ENCODE assay signal across 21 cellular contexts in genomic region chr12:112539221-112539620, GRCh38.
DNase-seq lines count a peak whose midpoint lies in the region; ATAC-seq, FAIRE-seq and TF ChIP-seq lines count a peak whose summit lies in the region.
"Had no signal": no experiment of that assay in that cellular context is flagged by ENCODE, and none has a peak within 500 bp of the region (broad histone marks: within the 10 kb centered on the region; RNA-seq: fewer than 3 reads in every experiment).

No MANE protein-coding gene starts in this region.

- H4K20me1 ChIP-seq in neural cell (ENCODE audit: insufficient read depth), result no peaks in the 10 kb centered on the region

- H3K4me3 ChIP-seq in AG04450 (ENCODE audit: low read depth, low read length), result no peak overlapping the region
- no peak overlapping the region for H3K4me3 ChIP-seq in RWPE2 (ENCODE audit: severe bottlenecking)
- H3K4me3 ChIP-seq in neural cell (ENCODE audit: low read length), result no peak overlapping the region
- no peak overlapping the region for H3K4me3 ChIP-seq in small intestine (ENCODE audit: low read depth in 1 of 2, low read length in 2 of 2)
- H3K4me3 ChIP-seq: sigmoid colon had no signal

- H3K9me2 ChIP-seq in neural cell (ENCODE audit: insufficient read depth, low read length), result no peaks in the 10 kb centered on the region

- no peaks in the 10 kb centered on the region for H3K4me1 Mint-ChIP-seq in activated T-helper 1 cell treated with anti-CD3 and anti-CD28 coated beads, Interleukin-12 subunit alpha, Interleukin-12 subunit beta, Interleukin-2, Interleukin-4 antibody, amounts not matched to agents 30 ng/mL and 10 ng/mL and 1 ng/mL, durations not matched to agents 14 hours and 24 hours and 36 hours (ENCODE audit: low read depth)

- CTCF ChIA-PET in AG04450 (lab: Charles Lee), result interaction anchor here (0.6 kb wide), 1 partner anchor 40 kb away, joined by 3 read pairs; no protein-coding TSS in a partner anchor

- no peak overlapping the region for H3K9ac ChIP-seq in neural cell (ENCODE audit: low read length)

- H3K27ac Mint-ChIP-seq in activated T-helper 1 cell treated with anti-CD3 and anti-CD28 coated beads, Interleukin-12 subunit alpha, Interleukin-12 subunit beta, Interleukin-2, Interleukin-4 antibody, amounts not matched to agents 30 ng/mL and 10 ng/mL and 1 ng/mL, durations not matched to agents 14 hours and 24 hours and 36 hours, result no peak overlapping the region
- H3K27ac Mint-ChIP-seq: activated CD4-positive, alpha-beta T cell treated with anti-CD3 and anti-CD28 coated beads for 36 hours; activated naive CD4-positive, alpha-beta T cell treated with anti-CD3 and anti-CD28 coated beads, Interleukin-2, amount 50 U/mL, for 24 hours; CD8-positive, alpha-beta T cell; natural killer cell treated with Interleukin-12 subunit alpha and Interleukin-12 subunit beta and Interleukin-15 and Interleukin-18, amount 100 ng/mL, for 72 hours had no signal

- no peak for TF ChIP-seq EP300 in neural cell (conservative IDR thresholded peaks at IDR 0.05; ENCODE audit: poor library complexity, severe bottlenecking)

- WGBS in small intestine, 3 donors, result 38 to 66% (median 50%) methylated on average over 3 of the region's 3 CpGs

- POLR2A ChIA-PET in AG04450 (lab: Yijun Ruan, JAX), result interaction anchor here (0.7 kb wide), 1 partner anchor 116 kb away, joined by 3 read pairs; no protein-coding TSS in a partner anchor

- H3K27me3 Mint-ChIP-seq in activated T-helper 1 cell treated with anti-CD3 and anti-CD28 coated beads, Interleukin-12 subunit alpha, Interleukin-12 subunit beta, Interleukin-2, Interleukin-4 antibody, amounts not matched to agents 30 ng/mL and 10 ng/mL and 1 ng/mL, durations not matched to agents 14 hours and 24 hours and 36 hours (ENCODE audit: insufficient read depth), result peaks cover 5% of the 10 kb centered on the region

- TF ChIP-seq CTCF in AG04450 (IDR thresholded peaks at IDR 0.05; ENCODE audit: low read depth, low read length), result 0 out of 2 replicates have a peak, but pooled peaks have one; percentile 8
- peak; percentile 23 for TF ChIP-seq CTCF in RWPE2 (IDR thresholded peaks at IDR 0.05; ENCODE audit: poor library complexity, severe bottlenecking)
- peak; percentile 29 for TF ChIP-seq CTCF in neural cell (IDR thresholded peaks at IDR 0.05; ENCODE audit: poor library complexity, severe bottlenecking)

- no peak for TF ChIP-seq RAD21 in neural cell (conservative IDR thresholded peaks at IDR 0.05)

- H3K4me1 ChIP-seq in RWPE2 (ENCODE audit: insufficient read depth, poor library complexity, severe bottlenecking) (no peaks in the 10 kb centered on the region), small intestine (ENCODE audit: control insufficient read depth in 2 of 2, insufficient read depth in 1 of 2, low read depth in 1 of 2, low read length in 1 of 2) (no peaks in the 10 kb centered on the region)
- H3K4me1 ChIP-seq: sigmoid colon had no signal

- H3K4me3 Mint-ChIP-seq in activated T-helper 1 cell treated with anti-CD3 and anti-CD28 coated beads, Interleukin-12 subunit alpha, Interleukin-12 subunit beta, Interleukin-2, Interleukin-4 antibody, amounts not matched to agents 30 ng/mL and 10 ng/mL and 1 ng/mL, durations not matched to agents 14 hours and 24 hours and 36 hours, result no peak overlapping the region
- H3K4me3 Mint-ChIP-seq: activated CD4-positive, alpha-beta T cell treated with anti-CD3 and anti-CD28 coated beads for 36 hours; activated naive CD4-positive, alpha-beta T cell treated with anti-CD3 and anti-CD28 coated beads, Interleukin-2, amount 50 U/mL, for 24 hours; CD8-positive, alpha-beta T cell; natural killer cell treated with Interleukin-12 subunit alpha and Interleukin-12 subunit beta and Interleukin-15 and Interleukin-18, amount 100 ng/mL, for 72 hours had no signal

- H3K4me2 ChIP-seq in neural cell (ENCODE audit: low read length), result no peak overlapping the region

- H3K36me3 Mint-ChIP-seq in activated T-helper 1 cell treated with anti-CD3 and anti-CD28 coated beads, Interleukin-12 subunit alpha, Interleukin-12 subunit beta, Interleukin-2, Interleukin-4 antibody, amounts not matched to agents 30 ng/mL and 10 ng/mL and 1 ng/mL, durations not matched to agents 14 hours and 24 hours and 36 hours (ENCODE audit: low read depth), result no peaks in the 10 kb centered on the region
- H3K36me3 Mint-ChIP-seq: activated naive CD4-positive, alpha-beta T cell treated with anti-CD3 and anti-CD28 coated beads, Interleukin-2, amount 50 U/mL, for 24 hours; CD8-positive, alpha-beta T cell; natural killer cell treated with Interleukin-12 subunit alpha and Interleukin-12 subunit beta and Interleukin-15 and Interleukin-18, amount 100 ng/mL, for 72 hours had no signal

- no peak for ATAC-seq in RWPE2 (ENCODE audit: low read depth)
- ATAC-seq: activated CD4-positive, alpha-beta T cell treated with anti-CD3 and anti-CD28 coated beads for 36 hours; CD8-positive, alpha-beta T cell; natural killer cell treated with Interleukin-12 subunit alpha and Interleukin-12 subunit beta and Interleukin-15 and Interleukin-18, amount 100 ng/mL, for 72 hours had no signal

- H2AFZ ChIP-seq in neural cell (ENCODE audit: low read depth, low read length), result no peak overlapping the region

- intact Hi-C loops in activated T-helper 1 cell treated with anti-CD3 and anti-CD28 coated beads, Interleukin-12 subunit alpha, Interleukin-12 subunit beta, Interleukin-2, Interleukin-4 antibody, amounts not matched to agents 30 ng/mL and 10 ng/mL and 1 ng/mL, durations not matched to agents 14 hours and 24 hours and 36 hours (cut with micrococcal nuclease), result no loop called here

- no peaks in the 10 kb centered on the region for H3F3A ChIP-seq in neural cell (ENCODE audit: insufficient read depth, low read length, poor library complexity, severe bottlenecking)

- H3K79me2 ChIP-seq in neural cell (replicated peaks; ENCODE audit: insufficient read depth, low read length), result no peaks in the 10 kb centered on the region

- no peak for DNase-seq in AG04450 (ENCODE audit: low read depth, low spot score)
- peak; percentile 30 for DNase-seq in HTR-8/SVneo (ENCODE audit: insufficient read length, low spot score)
- no peak for DNase-seq in RWPE2 (ENCODE audit: low spot score)
- no peak for DNase-seq in SKM-1 (lab: John Stamatoyannopoulos, UW; ENCODE audit: unreplicated experiment)
- DNase-seq in activated T-cell treated with anti-CD3 and anti-CD28 coated beads, Interleukin-2, amount 50 U/mL, for 1 hour, result no peak
- DNase-seq in small intestine, result no peak
- DNase-seq in activated T-helper 1 cell treated with anti-CD3 and anti-CD28 coated beads, Interleukin-12 subunit alpha, Interleukin-12 subunit beta, Interleukin-2, Interleukin-4 antibody, amounts not matched to agents 30 ng/mL and 10 ng/mL and 1 ng/mL, durations not matched to agents 14 hours and 24 hours and 36 hours (ENCODE audit: low spot score), result no peak
- DNase-seq: activated CD4-positive, alpha-beta T cell treated with anti-CD3 and anti-CD28 coated beads for 36 hours; activated T-cell treated with anti-CD3 and anti-CD28 coated beads, Interleukin-2, amount 50 U/mL, for 48 hours; anterior cingulate cortex; CD8-positive, alpha-beta T cell; dermis blood vessel endothelial cell; DMS79; Kasumi-1; NCI-H2081; NK-92 treated with Interleukin-12 subunit alpha and Interleukin-12 subunit beta, amount 100 ng/mL, for 24 hours; sigmoid colon had no signal

- no peak for FAIRE-seq in HTR-8/SVneo (lab: Jason Lieb, UNC)
- FAIRE-seq in small intestine (lab: Jason Lieb, UNC), result no peak
- FAIRE-seq: endothelial cell of umbilical vein had no signal

- no peaks in the 10 kb centered on the region for H3K27me3 ChIP-seq in AG04450 (ENCODE audit: control insufficient read depth, insufficient read depth, low read length)
- H3K27me3 ChIP-seq in RWPE2 (ENCODE audit: insufficient read depth, poor library complexity, severe bottlenecking), result no peaks in the 10 kb centered on the region
- no peaks in the 10 kb centered on the region for H3K27me3 ChIP-seq in neural cell (ENCODE audit: insufficient read depth, low read depth, low read length)
- H3K27me3 ChIP-seq in small intestine (ENCODE audit: control insufficient read depth in 2 of 2, insufficient read depth in 2 of 2, low read length in 2 of 2), result peaks cover 0 to 2% of the 10 kb centered on the region in 2 donors
- H3K27me3 ChIP-seq: sigmoid colon had no signal

- H3K36me3 ChIP-seq in RWPE2 (ENCODE audit: low read depth) (no peaks in the 10 kb centered on the region), neural cell (ENCODE audit: insufficient read depth, low read length) (no peaks in the 10 kb centered on the region), small intestine (ENCODE audit: control insufficient read depth in 2 of 2, insufficient read depth in 2 of 2, low read length in 2 of 2) (no peaks in the 10 kb centered on the region)
- H3K36me3 ChIP-seq: sigmoid colon had no signal

- H3K9me3 Mint-ChIP-seq in activated T-helper 1 cell treated with anti-CD3 and anti-CD28 coated beads, Interleukin-12 subunit alpha, Interleukin-12 subunit beta, Interleukin-2, Interleukin-4 antibody, amounts not matched to agents 30 ng/mL and 10 ng/mL and 1 ng/mL, durations not matched to agents 14 hours and 24 hours and 36 hours, result no peaks in the 10 kb centered on the region
- H3K9me3 Mint-ChIP-seq: activated naive CD4-positive, alpha-beta T cell treated with anti-CD3 and anti-CD28 coated beads, Interleukin-2, amount 50 U/mL, for 24 hours; CD8-positive, alpha-beta T cell; natural killer cell treated with Interleukin-12 subunit alpha and Interleukin-12 subunit beta and Interleukin-15 and Interleukin-18, amount 100 ng/mL, for 72 hours had no signal

- no peak overlapping the region for H3K27ac ChIP-seq in AG04450 (ENCODE audit: low read depth, low read length)
- no peak overlapping the region for H3K27ac ChIP-seq in RWPE2 (ENCODE audit: poor library complexity, severe bottlenecking)
- no peak overlapping the region for H3K27ac ChIP-seq in neural cell (ENCODE audit: low read length)
- H3K27ac ChIP-seq in small intestine (ENCODE audit: low read depth in 1 of 2, low read length in 1 of 2), result no peak overlapping the region
- H3K27ac ChIP-seq: sigmoid colon had no signal

- H3K9me3 ChIP-seq in AG04450 (ENCODE audit: control insufficient read depth, insufficient read depth, low read length) (no peaks in the 10 kb centered on the region), RWPE2 (ENCODE audit: severe bottlenecking) (no peaks in the 10 kb centered on the region), neural cell (ENCODE audit: low read length) (no peaks in the 10 kb centered on the region), small intestine (ENCODE audit: control insufficient read depth, low read depth) (no peaks in the 10 kb centered on the region)
- H3K9me3 ChIP-seq: sigmoid colon had no signal

TF ChIP-seq in neural cell, 6 proteins besides CTCF, POLR2A, EP300 and RAD21:
- peak; percentile 22 for TF ChIP-seq SMC3 (conservative IDR thresholded peaks at IDR 0.05; ENCODE audit: poor library complexity)
- TF ChIP-seq EZH2 (IDR thresholded peaks at IDR 0.05; ENCODE audit: borderline replicate concordance, insufficient read depth, low read length, poor library complexity, severe bottlenecking), result no peak
